ENCODE assay signal across 8 cellular contexts in the genomic region with DNA sequence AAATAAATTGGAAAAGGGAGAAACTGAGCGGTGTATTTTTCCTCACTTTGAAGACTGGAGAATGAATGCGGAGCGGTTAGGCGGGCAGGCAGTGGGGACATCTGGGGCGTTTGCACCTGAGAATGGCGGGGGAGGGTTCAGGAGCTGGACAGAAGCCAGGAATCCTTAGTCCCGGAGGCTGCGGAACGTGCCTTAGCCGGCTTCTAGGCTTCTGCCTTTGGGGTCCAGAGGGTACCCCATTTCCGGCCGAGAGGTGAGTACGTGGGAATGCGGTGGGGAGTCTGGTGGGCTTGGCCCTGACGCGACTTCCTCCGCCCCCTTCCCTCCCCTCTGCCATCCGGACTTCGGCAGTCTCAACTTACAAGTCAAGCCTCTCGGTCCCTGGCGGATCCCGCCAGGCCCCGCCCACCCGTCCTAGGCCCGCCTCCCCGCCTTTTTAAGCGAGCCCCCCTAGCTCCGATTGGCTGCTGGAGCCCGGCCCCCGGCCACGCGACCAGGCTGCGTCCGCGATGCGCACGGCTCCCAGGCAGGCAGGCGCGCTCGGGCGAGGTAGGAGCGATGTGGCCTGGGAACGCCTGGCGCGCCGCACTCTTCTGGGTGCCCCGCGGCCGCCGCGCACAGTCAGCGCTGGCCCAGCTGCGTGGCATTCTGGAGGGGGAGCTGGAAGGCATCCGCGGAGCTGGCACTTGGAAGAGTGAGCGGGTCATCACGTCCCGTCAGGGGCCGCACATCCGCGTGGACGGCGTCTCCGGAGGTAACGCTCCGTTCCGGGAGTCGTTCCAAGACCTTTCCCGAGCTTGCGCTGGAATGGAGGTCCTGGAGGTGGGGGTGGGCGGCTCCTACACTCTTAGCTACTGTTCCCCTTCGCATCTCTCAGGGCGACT. TPM values are rescaled to one million over a fixed set of nuclear protein-coding genes. Genes with fewer than 3 reads are reported as not detected.
A peak's percentile ranks its signal among the peaks of the same experiment; 100 is the strongest.
DNase-seq lines count a peak whose midpoint lies in the region; ATAC-seq and TF ChIP-seq lines count a peak whose summit lies in the region.

GCAT (plus strand) TSS at position 525 of the 884 bp plus-strand sequence; CDS start at position 559, 34 bp downstream.

- DNase-seq in C1 segment of cervical spinal cord (lab: John Stamatoyannopoulos, UW) = peak; percentile 54 to 93 (median 88)
- peak; percentile 93 for DNase-seq in HK-2 (ENCODE audit: unreplicated experiment)
- DNase-seq in NOMO-1 (lab: John Stamatoyannopoulos, UW; ENCODE audit: unreplicated experiment in 2 of 2) = peak; percentile 92 to 96
- DNase-seq in activated CD8-positive, alpha-beta memory T cell treated with anti-CD3 and anti-CD28 coated beads for 1 hour (ENCODE audit: extremely low read depth in 1 of 2, low read depth in 1 of 2) = peak; percentile 59 to 73
- peak; percentile 62 for DNase-seq in effector CD4-positive, alpha-beta T cell
- peak; percentile 96 for DNase-seq in lung (ENCODE audit: low spot score)
- peak; percentile 53 to 86 (median 57) for DNase-seq in stimulated activated CD4-positive, alpha-beta T cell treated with anti-CD3 and anti-CD28 coated beads, TNF-alpha, amount 100 ng/mL, for 1 hour (ENCODE audit: low read depth in 3 of 3, low spot score in 1 of 3)

- WGBS in lung, 2 donors = 0 to 1% methylated on average over 66 to 73 of the region's 73 CpGs

- ATAC-seq in GM19397 (IDR thresholded peaks at IDR 0.05; ENCODE audit: unreplicated experiment) (peak; percentile 90), lung (ENCODE audit: insufficient read depth, low FRiP score) (peak; percentile 90)

- TF ChIP-seq CTCF in lung (IDR thresholded peaks at IDR 0.05; ENCODE audit: control extremely low read depth, extremely low read depth) = no peak

- H3K36me3 ChIP-seq in lung (ENCODE audit: control insufficient read depth in 2 of 2, insufficient read depth in 2 of 2, low read length in 2 of 2) = no peaks in the 10 kb centered on the region

- H3K27ac ChIP-seq in lung (ENCODE audit: low read depth in 1 of 2, low read length in 1 of 2) = peak within 1 kb of the TSS; percentile 74 to 90

- H3K4me3 ChIP-seq in lung = peak within 1 kb of the TSS; percentile 39

- H3K9me3 ChIP-seq in lung (ENCODE audit: control insufficient read depth in 2 of 2, insufficient read depth in 1 of 2, low read length in 1 of 2) = no peaks in the 10 kb centered on the region

- no peaks in the 10 kb centered on the region for H3K27me3 ChIP-seq in lung (ENCODE audit: control insufficient read depth, insufficient read depth)

- H3K4me1 ChIP-seq in lung (ENCODE audit: control insufficient read depth in 2 of 2, insufficient read depth in 2 of 2, low read length in 2 of 2) = peaks cover 0 to 21% of the 10 kb centered on the region in 2 donors

RNA-seq across cellular contexts. Expression of gene GCAT, which starts in this region (rescaled TPM):
- 10 to 100 TPM; 11.7 to 17.2 TPM for total RNA-seq in lung
- polyA plus RNA-seq in lung = 10 to 100 TPM in 1 of 2 donors, 1 to 10 TPM in 1; 9.3 to 31.1 TPM

Comparison
In these comparisons a context has a peak if more than half of its experiments do, and no peak if none do; other contexts are left out.
1. Peak in every context shown above with its lines: DNase-seq, ATAC-seq, H3K4me3 ChIP-seq and H3K27ac ChIP-seq.